Comparison of ENCODE assay signal across 1 cellular context in genomic region chr13:112702341-112702982, GRCh38.
TF ChIP-seq lines count a peak whose summit lies in the region.

No MANE protein-coding gene starts in this region.

TF ChIP-seq in GM23338, 12 proteins besides CTCF, POLR2A, EP300 and RAD21 (continued from another document):
- TF ChIP-seq, protein P1, sequence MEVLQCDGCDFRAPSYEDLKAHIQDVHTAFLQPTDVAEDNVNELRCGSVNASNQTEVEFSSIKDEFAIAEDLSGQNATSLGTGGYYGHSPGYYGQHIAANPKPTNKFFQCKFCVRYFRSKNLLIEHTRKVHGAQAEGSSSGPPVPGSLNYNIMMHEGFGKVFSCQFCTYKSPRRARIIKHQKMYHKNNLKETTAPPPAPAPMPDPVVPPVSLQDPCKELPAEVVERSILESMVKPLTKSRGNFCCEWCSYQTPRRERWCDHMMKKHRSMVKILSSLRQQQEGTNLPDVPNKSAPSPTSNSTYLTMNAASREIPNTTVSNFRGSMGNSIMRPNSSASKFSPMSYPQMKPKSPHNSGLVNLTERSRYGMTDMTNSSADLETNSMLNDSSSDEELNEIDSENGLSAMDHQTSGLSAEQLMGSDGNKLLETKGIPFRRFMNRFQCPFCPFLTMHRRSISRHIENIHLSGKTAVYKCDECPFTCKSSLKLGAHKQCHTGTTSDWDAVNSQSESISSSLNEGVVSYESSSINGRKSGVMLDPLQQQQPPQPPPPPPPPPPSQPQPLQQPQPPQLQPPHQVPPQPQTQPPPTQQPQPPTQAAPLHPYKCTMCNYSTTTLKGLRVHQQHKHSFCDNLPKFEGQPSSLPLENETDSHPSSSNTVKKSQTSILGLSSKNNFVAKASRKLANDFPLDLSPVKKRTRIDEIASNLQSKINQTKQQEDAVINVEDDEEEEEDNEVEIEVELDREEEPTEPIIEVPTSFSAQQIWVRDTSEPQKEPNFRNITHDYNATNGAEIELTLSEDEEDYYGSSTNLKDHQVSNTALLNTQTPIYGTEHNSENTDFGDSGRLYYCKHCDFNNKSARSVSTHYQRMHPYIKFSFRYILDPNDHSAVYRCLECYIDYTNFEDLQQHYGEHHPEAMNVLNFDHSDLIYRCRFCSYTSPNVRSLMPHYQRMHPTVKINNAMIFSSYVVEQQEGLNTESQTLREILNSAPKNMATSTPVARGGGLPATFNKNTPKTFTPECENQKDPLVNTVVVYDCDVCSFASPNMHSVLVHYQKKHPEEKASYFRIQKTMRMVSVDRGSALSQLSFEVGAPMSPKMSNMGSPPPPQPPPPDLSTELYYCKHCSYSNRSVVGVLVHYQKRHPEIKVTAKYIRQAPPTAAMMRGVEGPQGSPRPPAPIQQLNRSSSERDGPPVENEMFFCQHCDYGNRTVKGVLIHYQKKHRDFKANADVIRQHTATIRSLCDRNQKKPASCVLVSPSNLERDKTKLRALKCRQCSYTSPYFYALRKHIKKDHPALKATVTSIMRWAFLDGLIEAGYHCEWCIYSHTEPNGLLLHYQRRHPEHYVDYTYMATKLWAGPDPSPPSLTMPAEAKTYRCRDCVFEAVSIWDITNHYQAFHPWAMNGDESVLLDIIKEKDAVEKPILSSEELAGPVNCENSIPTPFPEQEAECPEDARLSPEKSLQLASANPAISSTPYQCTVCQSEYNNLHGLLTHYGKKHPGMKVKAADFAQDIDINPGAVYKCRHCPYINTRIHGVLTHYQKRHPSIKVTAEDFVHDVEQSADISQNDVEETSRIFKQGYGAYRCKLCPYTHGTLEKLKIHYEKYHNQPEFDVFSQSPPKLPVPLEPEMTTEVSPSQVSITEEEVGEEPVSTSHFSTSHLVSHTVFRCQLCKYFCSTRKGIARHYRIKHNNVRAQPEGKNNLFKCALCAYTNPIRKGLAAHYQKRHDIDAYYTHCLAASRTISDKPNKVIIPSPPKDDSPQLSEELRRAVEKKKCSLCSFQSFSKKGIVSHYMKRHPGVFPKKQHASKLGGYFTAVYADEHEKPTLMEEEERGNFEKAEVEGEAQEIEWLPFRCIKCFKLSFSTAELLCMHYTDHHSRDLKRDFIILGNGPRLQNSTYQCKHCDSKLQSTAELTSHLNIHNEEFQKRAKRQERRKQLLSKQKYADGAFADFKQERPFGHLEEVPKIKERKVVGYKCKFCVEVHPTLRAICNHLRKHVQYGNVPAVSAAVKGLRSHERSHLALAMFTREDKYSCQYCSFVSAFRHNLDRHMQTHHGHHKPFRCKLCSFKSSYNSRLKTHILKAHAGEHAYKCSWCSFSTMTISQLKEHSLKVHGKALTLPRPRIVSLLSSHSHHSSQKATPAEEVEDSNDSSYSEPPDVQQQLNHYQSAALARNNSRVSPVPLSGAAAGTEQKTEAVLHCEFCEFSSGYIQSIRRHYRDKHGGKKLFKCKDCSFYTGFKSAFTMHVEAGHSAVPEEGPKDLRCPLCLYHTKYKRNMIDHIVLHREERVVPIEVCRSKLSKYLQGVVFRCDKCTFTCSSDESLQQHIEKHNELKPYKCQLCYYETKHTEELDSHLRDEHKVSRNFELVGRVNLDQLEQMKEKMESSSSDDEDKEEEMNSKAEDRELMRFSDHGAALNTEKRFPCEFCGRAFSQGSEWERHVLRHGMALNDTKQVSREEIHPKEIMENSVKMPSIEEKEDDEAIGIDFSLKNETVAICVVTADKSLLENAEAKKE (CRISPR knock-in tag; IDR thresholded peaks at IDR 0.05), result no peak
- TF ChIP-seq STAT1 (IDR thresholded peaks at IDR 0.05; ENCODE audit: unreplicated experiment), result no peak
